20 cellular contexts compared by ENCODE assay signal in genomic region chr5:139956342-139956741, GRCh38.
"Had no signal": no experiment of that assay in that cellular context is flagged by ENCODE, and none has a peak within 500 bp of the region (broad histone marks: within the 10 kb centered on the region; RNA-seq: fewer than 3 reads in every experiment).

No MANE protein-coding gene starts in this region.

- DNase-seq: Kasumi-1, MM.1S, NCI-H1092 treated with DMSO at 0.1 percent for 48 hours, NCI-H1436, NCI-H187, NCI-H2029, NCI-H2081 treated with DMSO at 0.1 percent for 48 hours, NCI-H226, NCI-H446, NCI-H510A, NCI-H524 treated with DMSO at 0.1 percent for 48 hours, NCI-H69, NCI-H774, Right ventricle myocardium superior, RPMI8226, SIG-M5 had no signal

- H3K9me3 ChIP-seq: SJSA1 had no signal

- H3K4me1 ChIP-seq: SJSA1 had no signal

- H3K9ac ChIP-seq: KMS-11 had no signal

- H3K4me3 ChIP-seq: SJSA1, SK-N-MC had no signal

- FAIRE-seq: RCC 7860 had no signal

- H3K27ac ChIP-seq: KMS-11, SJSA1, SK-N-MC had no signal

- H3K4me2 ChIP-seq: KMS-11 had no signal

- H3K36me3 ChIP-seq: SJSA1 had no signal
